In genomic region chr6:104829183-104829958, GRCh38 we compare ENCODE assay signal across 18 cellular contexts. TPM values are rescaled to one million over a fixed set of nuclear protein-coding genes. Genes with fewer than 3 reads are reported as not detected.
DNase-seq lines count a peak whose midpoint lies in the region; ATAC-seq, FAIRE-seq and TF ChIP-seq lines count a peak whose summit lies in the region.
"Had no signal": no experiment of that assay in that cellular context is flagged by ENCODE, and none has a peak within 500 bp of the region (broad histone marks: within the 10 kb centered on the region; RNA-seq: fewer than 3 reads in every experiment).

No MANE protein-coding gene starts in this region.

- H3K27me3 ChIP-seq in DND-41 (ENCODE audit: insufficient read depth, low read length, poor library complexity), result no peaks in the 10 kb centered on the region
- H3K27me3 ChIP-seq in kidney epithelial cell (ENCODE audit: control insufficient read depth, insufficient read depth, low read length), result no peaks in the 10 kb centered on the region
- no peaks in the 10 kb centered on the region for H3K27me3 ChIP-seq in small intestine (ENCODE audit: control insufficient read depth in 2 of 2, insufficient read depth in 2 of 2, low read length in 2 of 2)

- FAIRE-seq in small intestine (lab: Jason Lieb, UNC), result peak; percentile 23
- FAIRE-seq: A549, H54 had no signal

- no peak overlapping the region for H2AFZ ChIP-seq in DND-41 (ENCODE audit: low read depth, low read length)
- H2AFZ ChIP-seq: PC-9 had no signal

- H3K36me3 ChIP-seq in DND-41 (ENCODE audit: insufficient read depth, low read length), result peaks cover 60% of the 10 kb centered on the region
- no peaks in the 10 kb centered on the region for H3K36me3 ChIP-seq in kidney epithelial cell (ENCODE audit: control insufficient read depth, insufficient read depth, low read length)
- no peaks in the 10 kb centered on the region for H3K36me3 ChIP-seq in small intestine (ENCODE audit: control insufficient read depth in 2 of 2, insufficient read depth in 2 of 2, low read length in 2 of 2)

- H3K9ac ChIP-seq in DND-41 (ENCODE audit: low read depth, low read length), result peak overlapping the region; percentile 25; the same call in 1 of the 2 replicates
- H3K9ac ChIP-seq: SK-N-SH had no signal

- 88 to 97% (median 97%) methylated on average over 1 of the region's 1 CpG for WGBS in small intestine, 3 donors

- ATAC-seq in DND-41 (ENCODE audit: insufficient read depth, low read depth) (peak; percentile 31; the same call in 1 of the 3 replicates), GM18907 (IDR thresholded peaks at IDR 0.05; ENCODE audit: unreplicated experiment) (no peak), GM21528 (IDR thresholded peaks at IDR 0.05; ENCODE audit: low FRiP score, unreplicated experiment) (no peak)
- ATAC-seq: A549 had no signal

- DNase-seq in DND-41 (no peak), SK-MEL-5 (ENCODE audit: low read depth, low spot score) (peak; percentile 1), kidney epithelial cell (ENCODE audit: low read depth) (peak; percentile 1), small intestine (no peak), midbrain (lab: John Stamatoyannopoulos, UW) (no peak)
- DNase-seq: DMS53, EL, NCI-H1694 treated with DMSO at 0.1 percent for 48 hours, NCI-H446 treated with DMSO at 0.1 percent for 48 hours, NCI-H526 treated with DMSO at 0.1 percent for 48 hours, PC-9, SHP77 treated with DMSO at 0.1 percent for 48 hours, SK-N-SH had no signal

- no peaks in the 10 kb centered on the region for H4K20me1 ChIP-seq in DND-41 (ENCODE audit: insufficient read depth, low read length)

- H3K9me3 ChIP-seq in DND-41 (ENCODE audit: insufficient read depth, low read length, severe bottlenecking) (no peaks in the 10 kb centered on the region), small intestine (ENCODE audit: control insufficient read depth, low read depth) (no peaks in the 10 kb centered on the region)
- H3K9me3 ChIP-seq: A549, SK-N-SH had no signal

- peaks cover 35% of the 10 kb centered on the region for H3K79me2 ChIP-seq in DND-41 (ENCODE audit: insufficient read depth, low read length)

- H3K4me3 ChIP-seq in DND-41 (ENCODE audit: low read depth in 1 of 2, low read length in 2 of 2) (no peak overlapping the region), kidney epithelial cell (ENCODE audit: low read depth, low read length) (no peak overlapping the region), small intestine (ENCODE audit: low read depth in 1 of 2, low read length in 2 of 2) (no peak overlapping the region)
- H3K4me3 ChIP-seq: A549, PC-9 had no signal

- in situ Hi-C loops in SK-MEL-5 (cut with HindIII; ENCODE audit: low pct_unique_long_range_greater_than_20kb, low sequenced_read_pairs), result no loop called here

- TF ChIP-seq CTCF in DND-41 (IDR thresholded peaks at IDR 0.05; ENCODE audit: borderline replicate concordance, extremely low read depth, low read length, poor library complexity, severe bottlenecking) (no peak), kidney epithelial cell (IDR thresholded peaks at IDR 0.05; ENCODE audit: insufficient read depth, low read length, poor library complexity, severe bottlenecking) (no peak)

- peak overlapping the region; percentile 79 for H3K27ac ChIP-seq in DND-41 (ENCODE audit: low read length)
- H3K27ac ChIP-seq in small intestine (ENCODE audit: low read depth in 1 of 2, low read length in 1 of 2), result no peak overlapping the region
- H3K27ac ChIP-seq: A549, PC-9, RWPE1 had no signal

- peaks cover 32% of the 10 kb centered on the region for H3K4me1 ChIP-seq in DND-41 (ENCODE audit: insufficient read depth, low read length)
- no peaks in the 10 kb centered on the region for H3K4me1 ChIP-seq in small intestine (ENCODE audit: control insufficient read depth in 2 of 2, insufficient read depth in 1 of 2, low read depth in 1 of 2, low read length in 1 of 2)
- H3K4me1 ChIP-seq: A549 had no signal

- H3K4me2 ChIP-seq in DND-41 (ENCODE audit: insufficient read depth, low read length), result peak overlapping the region; percentile 21; the same call in 1 of the 2 replicates
- H3K4me2 ChIP-seq: A549, PC-9, SK-N-SH had no signal

RNA-seq across cellular contexts. Expression of gene HACE1, which starts 30.3 kb away (rescaled TPM):
- 8.1 and 9.0 TPM in 2 replicates for total RNA-seq in SK-MEL-5 (2014; rRNA removed; shearing (Covaris generic))
- 6.8 and 8.4 TPM in 2 replicates for polyA plus RNA-seq in SK-MEL-5 (2015; cell fraction: cytosol; rRNA removed)
- 19.2 and 30.0 TPM in 2 replicates for polyA plus RNA-seq in SK-MEL-5 (2015; cell fraction: nucleus; rRNA removed)
- 11.2 and 18.9 TPM in 2 replicates for total RNA-seq in kidney epithelial cell
- 1 to 10 TPM; 4.0 to 7.6 (median 4.9) TPM for polyA plus RNA-seq in small intestine

Comparison
In these comparisons a context has a peak if more than half of its experiments do, and no peak if none do; other contexts are left out.
1. DNase-seq: peak in SK-MEL-5 (single experiment) and kidney epithelial cell (single experiment); none in DND-41 (single experiment), small intestine (single experiment) and midbrain (single experiment).